ENCODE assay signal across 9 cellular contexts in genomic region chr3:136038668-136039067, GRCh38.
"Had no signal": no experiment of that assay in that cellular context is flagged by ENCODE, and none has a peak within 500 bp of the region (broad histone marks: within the 10 kb centered on the region; RNA-seq: fewer than 3 reads in every experiment).

No MANE protein-coding gene starts in this region.

- H3K9me3 ChIP-seq: HAP-1 had no signal

- H3K9ac ChIP-seq: GM23248 had no signal

- H3K4me3 ChIP-seq: GM23248, HAP-1 had no signal

- H3K27ac ChIP-seq: GM23248, HL-60 had no signal

- DNase-seq: GM23248, GOT3, H7, HFFc6, IMR-90, KBM-7 had no signal

- H3K36me3 ChIP-seq: HAP-1 had no signal

- H2AFZ ChIP-seq: GM23248 had no signal

- H3K4me1 ChIP-seq: HAP-1 had no signal

- ATAC-seq: HCT116 had no signal
